ENCODE assay signal across 8 cellular contexts in genomic region chr9:129140397-129141065, GRCh38. TPM values are rescaled to one million over a fixed set of nuclear protein-coding genes. Genes with fewer than 3 reads are reported as not detected.
DNase-seq lines count a peak whose midpoint lies in the region; ATAC-seq and TF ChIP-seq lines count a peak whose summit lies in the region.

No MANE protein-coding gene starts in this region.

- H3K9me3 ChIP-seq in esophagus (ENCODE audit: control insufficient read depth in 2 of 2, insufficient read depth in 1 of 2, low read depth in 1 of 2, low read length in 1 of 2), result no peaks in the 10 kb centered on the region
- no peaks in the 10 kb centered on the region for H3K9me3 ChIP-seq in vagina

- H3K27ac ChIP-seq in esophagus (ENCODE audit: low read depth in 2 of 2, low read length in 1 of 2) (peak overlapping the region; percentile 99 to 100), vagina (peak overlapping the region; percentile 100)

- in situ Hi-C loops in KBM-7 (cut with MboI; ENCODE audit: low pct_unique_long_range_greater_than_20kb, low sequenced_read_pairs), result loop anchor here (25.0 kb wide), 1 partner anchor 647 kb away; no protein-coding TSS in a partner anchor

- no peaks in the 10 kb centered on the region for H3K9me3 Mint-ChIP-seq in WTC11

- peaks cover 23% of the 10 kb centered on the region for H3K36me3 Mint-ChIP-seq in WTC11

- peak overlapping the region; percentile 40 to 44 for H3K4me3 ChIP-seq in esophagus (ENCODE audit: low read depth in 1 of 2, low read length in 2 of 2)
- peak overlapping the region; percentile 45 to 47 for H3K4me3 ChIP-seq in vagina

- H3K4me3 Mint-ChIP-seq in WTC11, result peak overlapping the region; percentile 66

- H3K4me1 ChIP-seq in esophagus (ENCODE audit: control insufficient read depth in 2 of 2, insufficient read depth in 2 of 2, low read length in 1 of 2), result peaks cover 12 to 24% of the 10 kb centered on the region in 2 donors
- peaks cover 84% of the 10 kb centered on the region for H3K4me1 ChIP-seq in vagina

- TF ChIP-seq POLR2A in vagina (IDR thresholded peaks at IDR 0.05), result no peak

- TF ChIP-seq CTCF in WTC11 (IDR thresholded peaks at IDR 0.05) (no peak), vagina (IDR thresholded peaks at IDR 0.05) (no peak)

- H3K27me3 ChIP-seq in esophagus (ENCODE audit: control insufficient read depth in 1 of 2, insufficient read depth in 2 of 2, low read length in 2 of 2), result no peaks in the 10 kb centered on the region
- H3K27me3 ChIP-seq in vagina, result no peaks in the 10 kb centered on the region

- H3K4me1 Mint-ChIP-seq in WTC11, result peaks cover 67% of the 10 kb centered on the region

- peak overlapping the region; percentile 97 for H3K27ac Mint-ChIP-seq in WTC11

- DNase-seq in DMS79 (lab: John Stamatoyannopoulos, UW), result peak; percentile 57
- DNase-seq in KBM-7, result peak; percentile 21
- peak; percentile 35 for DNase-seq in WTC11 (ENCODE audit: low spot score)
- DNase-seq in myocyte (ENCODE audit: low read depth), result peak; percentile 69
- peak in 1 of 2 donors; percentile 91 for DNase-seq in vagina (ENCODE audit: extremely low spot score in 2 of 2)

- 7 to 13% methylated on average over 8 of the region's 8 CpGs for WGBS in esophagus, 2 donors

- POLR2A ChIA-PET in WTC11 (lab: Charles Lee), result interaction anchor here (0.7 to 1.8 kb wide), 11 partner anchors 9 to 484 kb away, joined by 3 to 9 read pairs (median 5); partner anchors contain the start of gene IER5L

- CTCF ChIA-PET in WTC11 (lab: Charles Lee), result interaction anchor here (0.6 to 9.5 kb wide), 37 partner anchors 8 to 557 kb away, joined by 3 to 345 read pairs (median 4); partner anchors contain the start of genes ASB6, C9orf50, DOLPP1 and IER5L

- intact Hi-C loops in vagina (cut with DNase I), result loop anchor here (2.0 to 10.0 kb wide), 3 partner anchors 177 to 424 kb away; no protein-coding TSS in a partner anchor

- ATAC-seq in GM21529 (IDR thresholded peaks at IDR 0.05; ENCODE audit: unreplicated experiment), result peak; percentile 9
- peak; percentile 15 for ATAC-seq in WTC11
- no peak for ATAC-seq in HG03025 (IDR thresholded peaks at IDR 0.05; ENCODE audit: low FRiP score, unreplicated experiment)

- no peaks in the 10 kb centered on the region for H3K27me3 Mint-ChIP-seq in WTC11 (ENCODE audit: low read depth)

- H3K36me3 ChIP-seq in esophagus (ENCODE audit: control insufficient read depth in 2 of 2, insufficient read depth in 2 of 2, low read length in 1 of 2) (peaks cover 2 to 32% of the 10 kb centered on the region in 2 donors), vagina (peaks cover 0 to 27% of the 10 kb centered on the region in 2 donors)

TF ChIP-seq in WTC11, 78 proteins besides CTCF, POLR2A, EP300 and RAD21:
- TF ChIP-seq FOXP1 (CRISPR knock-in tag; IDR thresholded peaks at IDR 0.05; ENCODE audit: borderline replicate concordance) (0 out of 2 replicates have a peak, but pooled peaks have one; percentile 31), EMX1 (CRISPR knock-in tag; IDR thresholded peaks at IDR 0.05) (no peak)

RNA-seq across cellular contexts. Expression of gene PTPA, which starts 29.3 kb away (rescaled TPM):
- total RNA-seq in WTC11 (2021) (181 to 186 TPM (median 186 TPM) in 3 replicates), myocyte (99.5 and 144 TPM in 2 replicates), vagina (46.2 TPM)
- 100 to 1,000 TPM in 1 of 2 donors, 10 to 100 TPM in 1; 80.0 to 126 TPM for polyA plus RNA-seq in esophagus
- polyA plus RNA-seq in myocyte (2012), result 110 TPM

RNA-seq across cellular contexts. Expression of gene CRAT, which starts 29.9 kb away (rescaled TPM):
- total RNA-seq in WTC11 (2021), result 17.2 to 19.1 TPM (median 17.5 TPM) in 3 replicates
- 10 to 100 TPM; 26.6 to 36.7 TPM for polyA plus RNA-seq in esophagus
- 87.3 and 102 TPM in 2 replicates for total RNA-seq in myocyte
- 51.3 TPM for polyA plus RNA-seq in myocyte (2012)
- 59.9 TPM for total RNA-seq in vagina

RNA-seq across cellular contexts. Expression of gene IER5L, which starts 37.5 kb away (rescaled TPM):
- total RNA-seq in WTC11 (2021), result 4.6 to 5.9 TPM (median 5.1 TPM) in 3 replicates
- polyA plus RNA-seq in esophagus, result 1 to 10 TPM; 5.4 to 8.4 TPM
- 27.9 and 38.4 TPM in 2 replicates for total RNA-seq in myocyte
- 14.9 TPM for polyA plus RNA-seq in myocyte (2012)
- total RNA-seq in vagina, result 34.4 TPM

RNA-seq across cellular contexts. Expression of gene DOLPP1, which starts 59.6 kb away (rescaled TPM):
- 30.4 to 35.6 TPM (median 32.7 TPM) in 3 replicates for total RNA-seq in WTC11 (2021)
- polyA plus RNA-seq in esophagus, result 10 to 100 TPM; 11.4 to 16.5 TPM
- total RNA-seq in myocyte, result 11.2 and 11.6 TPM in 2 replicates
- polyA plus RNA-seq in myocyte (2012), result 12.3 TPM
- 3.2 TPM for total RNA-seq in vagina
